ENCODE assay signal across 8 cellular contexts in genomic region chr5:147822686-147823491, GRCh38. TPM values are rescaled to one million over a fixed set of nuclear protein-coding genes. Genes with fewer than 3 reads are reported as not detected.
DNase-seq lines count a peak whose midpoint lies in the region; ATAC-seq and TF ChIP-seq lines count a peak whose summit lies in the region.

No MANE protein-coding gene starts in this region.

- TF ChIP-seq CTCF in ovary (IDR thresholded peaks at IDR 0.05): peak in 2 of 3 donors; percentile 63 to 85

- no peaks in the 10 kb centered on the region for H3K9me3 ChIP-seq in ovary

- intact Hi-C loops in ovary (cut with DNase I): loop anchor here in 1 of 4 donors (5.0 kb wide), 1 partner anchor 196 kb away; no protein-coding TSS in a partner anchor

- ATAC-seq in GM21360 (IDR thresholded peaks at IDR 0.05; ENCODE audit: unreplicated experiment): peak; percentile 94
- peak; percentile 79 for ATAC-seq in HG03521 (IDR thresholded peaks at IDR 0.05; ENCODE audit: unreplicated experiment)
- ATAC-seq in activated T-cell treated with anti-CD3 and anti-CD28 coated beads, Interleukin-2, amount 50 U/mL, for 72 hours (replicated peaks in 1 of 2): peak; percentile 71 to 85

- TF ChIP-seq EP300 in ovary (IDR thresholded peaks at IDR 0.05): no peak

- H3K27ac Mint-ChIP-seq in activated T-cell treated with anti-CD3 and anti-CD28 coated beads, Interleukin-2, amount 50 U/mL, for 72 hours: no peak overlapping the region

- no peaks in the 10 kb centered on the region for H3K27me3 ChIP-seq in ovary

- 4 to 8% (median 4%) methylated on average over 4 of the region's 4 CpGs for WGBS in ovary, 3 donors

- TF ChIP-seq POLR2A in ovary (IDR thresholded peaks at IDR 0.05): no peak

- no peak overlapping the region for H3K4me3 ChIP-seq in ovary

- DNase-seq in EH (ENCODE audit: low read depth): peak; percentile 60
- DNase-seq in NCI-H69 (lab: John Stamatoyannopoulos, UW): peak; percentile 91
- peak; percentile 17 to 30 for DNase-seq in activated T-cell treated with anti-CD3 and anti-CD28 coated beads, Interleukin-2, amount 50 U/mL, for 72 hours
- DNase-seq in germinal center (ENCODE audit: low spot score): peak; percentile 59
- DNase-seq in ovary: peak in 4 of 5 donors; percentile 13 to 36 (median 21)
- DNase-seq in activated CD4-positive, CD25-positive, alpha-beta regulatory T cell treated with anti-CD3 and anti-CD28 coated beads, Interleukin-2, amount 50 U/mL, for 72 hours: no peak

- H3K9me3 Mint-ChIP-seq in activated T-cell treated with anti-CD3 and anti-CD28 coated beads, Interleukin-2, amount 50 U/mL, for 72 hours: no peaks in the 10 kb centered on the region

- no peak overlapping the region for H3K27ac ChIP-seq in ovary

- H3K36me3 ChIP-seq in ovary: no peaks in the 10 kb centered on the region

- H3K4me1 ChIP-seq in ovary (ENCODE audit: insufficient read depth): no peaks in the 10 kb centered on the region

- H3K27me3 Mint-ChIP-seq in activated T-cell treated with anti-CD3 and anti-CD28 coated beads, Interleukin-2, amount 50 U/mL, for 72 hours (ENCODE audit: low read depth): no peaks in the 10 kb centered on the region

- H3K4me3 Mint-ChIP-seq in activated T-cell treated with anti-CD3 and anti-CD28 coated beads, Interleukin-2, amount 50 U/mL, for 72 hours: no peak overlapping the region

- no peaks in the 10 kb centered on the region for H3K4me1 Mint-ChIP-seq in activated T-cell treated with anti-CD3 and anti-CD28 coated beads, Interleukin-2, amount 50 U/mL, for 72 hours (ENCODE audit: low read depth)

- no peaks in the 10 kb centered on the region for H3K36me3 Mint-ChIP-seq in activated T-cell treated with anti-CD3 and anti-CD28 coated beads, Interleukin-2, amount 50 U/mL, for 72 hours (ENCODE audit: insufficient read depth in 2 of 2)

RNA-seq across cellular contexts. Expression of gene SPINK1, which starts 8.6 kb away (rescaled TPM):
- total RNA-seq in activated T-cell treated with anti-CD3 and anti-CD28 coated beads, Interleukin-2, amount 50 U/mL, for 72 hours: not detected
- 10 to 100 TPM in 2 of 7 donors, not detected in 5; 13.1 to 24.2 TPM for total RNA-seq in ovary
- not detected for polyA plus RNA-seq in ovary

RNA-seq across cellular contexts. Expression of gene JAKMIP2, which starts 40.4 kb away (rescaled TPM):
- 1 to 10 TPM; 1.2 to 6.3 TPM for total RNA-seq in activated T-cell treated with anti-CD3 and anti-CD28 coated beads, Interleukin-2, amount 50 U/mL, for 72 hours
- total RNA-seq in ovary: 1 to 10 TPM in 1 of 7 donors, under 1 TPM in 6; 0.10 to 1.2 (median 0.24) TPM
- polyA plus RNA-seq in ovary: 1 to 10 TPM in 1 of 2 donors, under 1 TPM in 1; 0.18 to 7.0 TPM

RNA-seq across cellular contexts. Expression of gene SCGB3A2, which starts 55.6 kb away (rescaled TPM):
- not detected for total RNA-seq in activated T-cell treated with anti-CD3 and anti-CD28 coated beads, Interleukin-2, amount 50 U/mL, for 72 hours
- under 1 TPM in 2 of 7 donors, not detected in 5; 0.47 to 0.79 TPM for total RNA-seq in ovary
- under 1 TPM in 1 of 2 donors, not detected in 1; 0.36 TPM for polyA plus RNA-seq in ovary
